ENCODE assay signal across 2 cellular contexts in genomic region chr5:149229298-149229937, GRCh38.
TF ChIP-seq lines count a peak whose summit lies in the region.

No MANE protein-coding gene starts in this region.

TF ChIP-seq in IMR-90, 13 proteins besides CTCF, POLR2A, EP300 and RAD21:
- no peak for TF ChIP-seq RCOR1 (IDR thresholded peaks at IDR 0.05; ENCODE audit: insufficient replicate concordance, low read length)
- no peak for TF ChIP-seq SMC3 (IDR thresholded peaks at IDR 0.05; ENCODE audit: low read depth, low read length)
- TF ChIP-seq BHLHE40 (IDR thresholded peaks at IDR 0.05; ENCODE audit: low read depth, low read length) = no peak
- TF ChIP-seq NFE2L2 (IDR thresholded peaks at IDR 0.05; ENCODE audit: low read depth, low read length) = no peak
- no peak for TF ChIP-seq MAZ (IDR thresholded peaks at IDR 0.05; ENCODE audit: borderline replicate concordance, low read depth, low read length)
- no peak for TF ChIP-seq ELK1 (IDR thresholded peaks at IDR 0.05; ENCODE audit: borderline replicate concordance, low read depth, low read length)
- TF ChIP-seq MAFK (IDR thresholded peaks at IDR 0.05; ENCODE audit: low read depth, low read length) = no peak
- TF ChIP-seq USF2 (IDR thresholded peaks at IDR 0.05; ENCODE audit: low read depth, low read length) = no peak
- no peak for TF ChIP-seq RFX5 (IDR thresholded peaks at IDR 0.05; ENCODE audit: low read depth, low read length)
- no peak for TF ChIP-seq CHD1 (IDR thresholded peaks at IDR 0.05; ENCODE audit: low read depth, low read length)
TF ChIP-seq in IMR-90: peak in this region for 0.

TF ChIP-seq in endothelial cell of umbilical vein, 7 proteins besides CTCF, POLR2A, EP300 and RAD21:
- no peak for TF ChIP-seq JUN (IDR thresholded peaks at IDR 0.05; ENCODE audit: borderline replicate concordance, insufficient read depth, insufficient read length, low read depth)
- TF ChIP-seq FOS (IDR thresholded peaks at IDR 0.05; ENCODE audit: borderline replicate concordance, insufficient read depth, low read length) = no peak
- no peak for TF ChIP-seq GATA2 (IDR thresholded peaks at IDR 0.05; ENCODE audit: insufficient read depth, insufficient read length, low read depth, low read length)
- no peak for TF ChIP-seq MYC (IDR thresholded peaks at IDR 0.05; ENCODE audit: low read depth, low read length)
- no peak for TF ChIP-seq EZH2 (IDR thresholded peaks at IDR 0.05; ENCODE audit: borderline replicate concordance, low read depth, low read length, severe bottlenecking)
- TF ChIP-seq POLR2AphosphoS5 (IDR thresholded peaks at IDR 0.05; ENCODE audit: insufficient read depth, low read depth, low read length) = no peak
- TF ChIP-seq MAX (IDR thresholded peaks at IDR 0.05; ENCODE audit: insufficient read depth, insufficient read length) = no peak
TF ChIP-seq in endothelial cell of umbilical vein: peak in this region for 0.
